ENCODE assay signal across 1 cellular context in the genomic region with DNA sequence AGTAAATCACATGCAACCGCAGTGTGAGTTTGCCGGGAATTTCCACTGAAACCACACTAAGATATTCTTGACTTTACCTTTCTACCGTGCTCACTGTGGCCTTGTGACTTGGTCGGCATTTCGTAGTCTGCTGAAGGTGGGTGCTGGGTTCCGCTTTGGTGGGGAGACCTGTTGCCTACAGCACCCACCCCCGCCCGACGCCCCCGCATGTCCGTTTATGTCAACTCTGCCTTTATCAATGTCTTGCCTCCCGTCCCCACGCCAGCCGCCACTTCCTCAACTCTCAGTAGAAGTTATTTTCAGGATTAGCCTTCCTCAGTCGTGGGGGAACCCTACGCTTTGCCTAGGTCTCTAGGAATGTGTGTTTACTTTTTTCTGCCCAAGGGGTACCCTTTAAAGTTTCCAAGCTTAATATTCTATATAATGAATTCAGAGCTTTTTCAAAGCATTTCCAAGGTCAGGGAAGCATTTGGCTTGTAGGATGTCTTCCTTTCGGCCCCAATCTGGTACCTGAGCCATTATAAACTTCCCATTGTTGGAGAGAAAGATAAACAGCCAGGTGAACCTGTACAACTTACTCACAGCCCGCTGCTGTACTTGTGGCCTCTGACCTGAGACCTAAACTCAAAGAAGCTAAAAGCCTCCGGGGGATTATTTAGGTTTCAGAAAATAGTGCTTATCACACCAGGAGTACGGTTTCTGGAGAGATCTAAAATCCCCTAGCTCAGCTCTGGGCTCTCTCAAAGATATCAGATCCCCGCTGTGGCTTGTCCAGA.
TF ChIP-seq lines count a peak whose summit lies in the region.

No MANE protein-coding gene starts in this region.

TF ChIP-seq in K562, 482 proteins besides CTCF, POLR2A, EP300 and RAD21 (continued from another document and continues in another):
- TF ChIP-seq, protein P1, sequence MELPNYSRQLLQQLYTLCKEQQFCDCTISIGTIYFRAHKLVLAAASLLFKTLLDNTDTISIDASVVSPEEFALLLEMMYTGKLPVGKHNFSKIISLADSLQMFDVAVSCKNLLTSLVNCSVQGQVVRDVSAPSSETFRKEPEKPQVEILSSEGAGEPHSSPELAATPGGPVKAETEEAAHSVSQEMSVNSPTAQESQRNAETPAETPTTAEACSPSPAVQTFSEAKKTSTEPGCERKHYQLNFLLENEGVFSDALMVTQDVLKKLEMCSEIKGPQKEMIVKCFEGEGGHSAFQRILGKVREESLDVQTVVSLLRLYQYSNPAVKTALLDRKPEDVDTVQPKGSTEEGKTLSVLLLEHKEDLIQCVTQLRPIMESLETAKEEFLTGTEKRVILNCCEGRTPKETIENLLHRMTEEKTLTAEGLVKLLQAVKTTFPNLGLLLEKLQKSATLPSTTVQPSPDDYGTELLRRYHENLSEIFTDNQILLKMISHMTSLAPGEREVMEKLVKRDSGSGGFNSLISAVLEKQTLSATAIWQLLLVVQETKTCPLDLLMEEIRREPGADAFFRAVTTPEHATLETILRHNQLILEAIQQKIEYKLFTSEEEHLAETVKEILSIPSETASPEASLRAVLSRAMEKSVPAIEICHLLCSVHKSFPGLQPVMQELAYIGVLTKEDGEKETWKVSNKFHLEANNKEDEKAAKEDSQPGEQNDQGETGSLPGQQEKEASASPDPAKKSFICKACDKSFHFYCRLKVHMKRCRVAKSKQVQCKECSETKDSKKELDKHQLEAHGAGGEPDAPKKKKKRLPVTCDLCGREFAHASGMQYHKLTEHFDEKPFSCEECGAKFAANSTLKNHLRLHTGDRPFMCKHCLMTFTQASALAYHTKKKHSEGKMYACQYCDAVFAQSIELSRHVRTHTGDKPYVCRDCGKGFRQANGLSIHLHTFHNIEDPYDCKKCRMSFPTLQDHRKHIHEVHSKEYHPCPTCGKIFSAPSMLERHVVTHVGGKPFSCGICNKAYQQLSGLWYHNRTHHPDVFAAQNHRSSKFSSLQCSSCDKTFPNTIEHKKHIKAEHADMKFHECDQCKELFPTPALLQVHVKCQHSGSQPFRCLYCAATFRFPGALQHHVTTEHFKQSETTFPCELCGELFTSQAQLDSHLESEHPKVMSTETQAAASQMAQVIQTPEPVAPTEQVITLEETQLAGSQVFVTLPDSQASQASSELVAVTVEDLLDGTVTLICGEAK (IDR thresholded peaks at IDR 0.05) = no peak
- TF ChIP-seq, protein P1 (CRISPR knock-in tag; IDR thresholded peaks at IDR 0.05) = no peak
- TF ChIP-seq HDAC2 (IDR thresholded peaks at IDR 0.05) (peak; percentile 65), ZNF431 (CRISPR knock-in tag; IDR thresholded peaks at IDR 0.05) (no peak), ZNF133 (CRISPR knock-in tag; IDR thresholded peaks at IDR 0.05) (no peak), KDM2B (CRISPR knock-in tag; IDR thresholded peaks at IDR 0.05) (no peak), HDAC1 (IDR thresholded peaks at IDR 0.05) (peak in 1 of 2 experiments; percentile 91; a peak in 2 of 4 replicates), NR2C2 (CRISPR knock-in tag; IDR thresholded peaks at IDR 0.05) (no peak), NR2C2 (tag; IDR thresholded peaks at IDR 0.05) (no peak; the same call in 1 of the 2 replicates), SRF (CRISPR knock-in tag; IDR thresholded peaks at IDR 0.05) (no peak), ZFX (CRISPR knock-in tag; IDR thresholded peaks at IDR 0.05) (no peak; the same call in 1 of the 2 replicates), HDAC3 (IDR thresholded peaks at IDR 0.05; ENCODE audit: borderline replicate concordance, partially characterized antibody) (peak; percentile 63), ETV6 (IDR thresholded peaks at IDR 0.05; ENCODE audit: borderline replicate concordance in 1 of 2, low read depth in 2 of 2, low read length in 1 of 2) (peak in 1 of 2 experiments; percentile 74; a peak in 1 of 4 replicates), ETV6 (CRISPR knock-in tag; IDR thresholded peaks at IDR 0.05; ENCODE audit: borderline replicate concordance) (no peak), ZNF174 (CRISPR knock-in tag; IDR thresholded peaks at IDR 0.05) (no peak), CBFB (CRISPR knock-in tag; IDR thresholded peaks at IDR 0.05) (no peak), BMI1 (IDR thresholded peaks at IDR 0.05; ENCODE audit: low read length) (no peak), ZNF274 (IDR thresholded peaks at IDR 0.05; ENCODE audit: borderline replicate concordance, low read depth, low read length) (no peak), SP2 (IDR thresholded peaks at IDR 0.05; ENCODE audit: extremely low read depth, low read depth, low read length, poor library complexity, severe bottlenecking) (no peak), IRF2 (CRISPR knock-in tag; IDR thresholded peaks at IDR 0.05) (no peak), NFE2L1 (tag; IDR thresholded peaks at IDR 0.05; ENCODE audit: borderline replicate concordance, low read depth) (no peak), SRSF7 (optimal IDR thresholded peaks at IDR 0.05; ENCODE audit: low read depth, low read length) (no peak)
- TF ChIP-seq, protein P2, sequence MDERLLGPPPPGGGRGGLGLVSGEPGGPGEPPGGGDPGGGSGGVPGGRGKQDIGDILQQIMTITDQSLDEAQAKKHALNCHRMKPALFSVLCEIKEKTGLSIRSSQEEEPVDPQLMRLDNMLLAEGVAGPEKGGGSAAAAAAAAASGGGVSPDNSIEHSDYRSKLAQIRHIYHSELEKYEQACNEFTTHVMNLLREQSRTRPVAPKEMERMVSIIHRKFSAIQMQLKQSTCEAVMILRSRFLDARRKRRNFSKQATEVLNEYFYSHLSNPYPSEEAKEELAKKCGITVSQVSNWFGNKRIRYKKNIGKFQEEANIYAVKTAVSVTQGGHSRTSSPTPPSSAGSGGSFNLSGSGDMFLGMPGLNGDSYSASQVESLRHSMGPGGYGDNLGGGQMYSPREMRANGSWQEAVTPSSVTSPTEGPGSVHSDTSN (CRISPR knock-in tag; IDR thresholded peaks at IDR 0.05; ENCODE audit: low read depth) = no peak
- TF ChIP-seq, protein P2 (tag; conservative IDR thresholded peaks at IDR 0.05; ENCODE audit: low read depth) = peak; percentile 62
- TF ChIP-seq, protein P3, sequence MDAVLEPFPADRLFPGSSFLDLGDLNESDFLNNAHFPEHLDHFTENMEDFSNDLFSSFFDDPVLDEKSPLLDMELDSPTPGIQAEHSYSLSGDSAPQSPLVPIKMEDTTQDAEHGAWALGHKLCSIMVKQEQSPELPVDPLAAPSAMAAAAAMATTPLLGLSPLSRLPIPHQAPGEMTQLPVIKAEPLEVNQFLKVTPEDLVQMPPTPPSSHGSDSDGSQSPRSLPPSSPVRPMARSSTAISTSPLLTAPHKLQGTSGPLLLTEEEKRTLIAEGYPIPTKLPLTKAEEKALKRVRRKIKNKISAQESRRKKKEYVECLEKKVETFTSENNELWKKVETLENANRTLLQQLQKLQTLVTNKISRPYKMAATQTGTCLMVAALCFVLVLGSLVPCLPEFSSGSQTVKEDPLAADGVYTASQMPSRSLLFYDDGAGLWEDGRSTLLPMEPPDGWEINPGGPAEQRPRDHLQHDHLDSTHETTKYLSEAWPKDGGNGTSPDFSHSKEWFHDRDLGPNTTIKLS (IDR thresholded peaks at IDR 0.05; ENCODE audit: borderline replicate concordance, low read depth) = 0 out of 2 replicates have a peak, but pooled peaks have one; percentile 19
- TF ChIP-seq, protein P4, sequence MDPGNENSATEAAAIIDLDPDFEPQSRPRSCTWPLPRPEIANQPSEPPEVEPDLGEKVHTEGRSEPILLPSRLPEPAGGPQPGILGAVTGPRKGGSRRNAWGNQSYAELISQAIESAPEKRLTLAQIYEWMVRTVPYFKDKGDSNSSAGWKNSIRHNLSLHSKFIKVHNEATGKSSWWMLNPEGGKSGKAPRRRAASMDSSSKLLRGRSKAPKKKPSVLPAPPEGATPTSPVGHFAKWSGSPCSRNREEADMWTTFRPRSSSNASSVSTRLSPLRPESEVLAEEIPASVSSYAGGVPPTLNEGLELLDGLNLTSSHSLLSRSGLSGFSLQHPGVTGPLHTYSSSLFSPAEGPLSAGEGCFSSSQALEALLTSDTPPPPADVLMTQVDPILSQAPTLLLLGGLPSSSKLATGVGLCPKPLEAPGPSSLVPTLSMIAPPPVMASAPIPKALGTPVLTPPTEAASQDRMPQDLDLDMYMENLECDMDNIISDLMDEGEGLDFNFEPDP (CRISPR knock-in tag; IDR thresholded peaks at IDR 0.05) = no peak
- TF ChIP-seq, protein P5, sequence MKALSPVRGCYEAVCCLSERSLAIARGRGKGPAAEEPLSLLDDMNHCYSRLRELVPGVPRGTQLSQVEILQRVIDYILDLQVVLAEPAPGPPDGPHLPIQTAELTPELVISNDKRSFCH (CRISPR knock-in tag; IDR thresholded peaks at IDR 0.05) = no peak
- TF ChIP-seq, protein P5 (tag; IDR thresholded peaks at IDR 0.05) = no peak
- TF ChIP-seq, protein P6, sequence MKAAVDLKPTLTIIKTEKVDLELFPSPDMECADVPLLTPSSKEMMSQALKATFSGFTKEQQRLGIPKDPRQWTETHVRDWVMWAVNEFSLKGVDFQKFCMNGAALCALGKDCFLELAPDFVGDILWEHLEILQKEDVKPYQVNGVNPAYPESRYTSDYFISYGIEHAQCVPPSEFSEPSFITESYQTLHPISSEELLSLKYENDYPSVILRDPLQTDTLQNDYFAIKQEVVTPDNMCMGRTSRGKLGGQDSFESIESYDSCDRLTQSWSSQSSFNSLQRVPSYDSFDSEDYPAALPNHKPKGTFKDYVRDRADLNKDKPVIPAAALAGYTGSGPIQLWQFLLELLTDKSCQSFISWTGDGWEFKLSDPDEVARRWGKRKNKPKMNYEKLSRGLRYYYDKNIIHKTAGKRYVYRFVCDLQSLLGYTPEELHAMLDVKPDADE (conservative IDR thresholded peaks at IDR 0.05; ENCODE audit: control insufficient read depth, low read depth, low read length) = no peak
- TF ChIP-seq, protein P7, sequence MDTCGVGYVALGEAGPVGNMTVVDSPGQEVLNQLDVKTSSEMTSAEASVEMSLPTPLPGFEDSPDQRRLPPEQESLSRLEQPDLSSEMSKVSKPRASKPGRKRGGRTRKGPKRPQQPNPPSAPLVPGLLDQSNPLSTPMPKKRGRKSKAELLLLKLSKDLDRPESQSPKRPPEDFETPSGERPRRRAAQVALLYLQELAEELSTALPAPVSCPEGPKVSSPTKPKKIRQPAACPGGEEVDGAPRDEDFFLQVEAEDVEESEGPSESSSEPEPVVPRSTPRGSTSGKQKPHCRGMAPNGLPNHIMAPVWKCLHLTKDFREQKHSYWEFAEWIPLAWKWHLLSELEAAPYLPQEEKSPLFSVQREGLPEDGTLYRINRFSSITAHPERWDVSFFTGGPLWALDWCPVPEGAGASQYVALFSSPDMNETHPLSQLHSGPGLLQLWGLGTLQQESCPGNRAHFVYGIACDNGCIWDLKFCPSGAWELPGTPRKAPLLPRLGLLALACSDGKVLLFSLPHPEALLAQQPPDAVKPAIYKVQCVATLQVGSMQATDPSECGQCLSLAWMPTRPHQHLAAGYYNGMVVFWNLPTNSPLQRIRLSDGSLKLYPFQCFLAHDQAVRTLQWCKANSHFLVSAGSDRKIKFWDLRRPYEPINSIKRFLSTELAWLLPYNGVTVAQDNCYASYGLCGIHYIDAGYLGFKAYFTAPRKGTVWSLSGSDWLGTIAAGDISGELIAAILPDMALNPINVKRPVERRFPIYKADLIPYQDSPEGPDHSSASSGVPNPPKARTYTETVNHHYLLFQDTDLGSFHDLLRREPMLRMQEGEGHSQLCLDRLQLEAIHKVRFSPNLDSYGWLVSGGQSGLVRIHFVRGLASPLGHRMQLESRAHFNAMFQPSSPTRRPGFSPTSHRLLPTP (IDR thresholded peaks at IDR 0.05; ENCODE audit: borderline replicate concordance, extremely low read depth, insufficient read length) = no peak
- TF ChIP-seq, protein P8, sequence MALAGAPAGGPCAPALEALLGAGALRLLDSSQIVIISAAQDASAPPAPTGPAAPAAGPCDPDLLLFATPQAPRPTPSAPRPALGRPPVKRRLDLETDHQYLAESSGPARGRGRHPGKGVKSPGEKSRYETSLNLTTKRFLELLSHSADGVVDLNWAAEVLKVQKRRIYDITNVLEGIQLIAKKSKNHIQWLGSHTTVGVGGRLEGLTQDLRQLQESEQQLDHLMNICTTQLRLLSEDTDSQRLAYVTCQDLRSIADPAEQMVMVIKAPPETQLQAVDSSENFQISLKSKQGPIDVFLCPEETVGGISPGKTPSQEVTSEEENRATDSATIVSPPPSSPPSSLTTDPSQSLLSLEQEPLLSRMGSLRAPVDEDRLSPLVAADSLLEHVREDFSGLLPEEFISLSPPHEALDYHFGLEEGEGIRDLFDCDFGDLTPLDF (CRISPR knock-in tag; IDR thresholded peaks at IDR 0.05) = no peak
- TF ChIP-seq, protein P9, sequence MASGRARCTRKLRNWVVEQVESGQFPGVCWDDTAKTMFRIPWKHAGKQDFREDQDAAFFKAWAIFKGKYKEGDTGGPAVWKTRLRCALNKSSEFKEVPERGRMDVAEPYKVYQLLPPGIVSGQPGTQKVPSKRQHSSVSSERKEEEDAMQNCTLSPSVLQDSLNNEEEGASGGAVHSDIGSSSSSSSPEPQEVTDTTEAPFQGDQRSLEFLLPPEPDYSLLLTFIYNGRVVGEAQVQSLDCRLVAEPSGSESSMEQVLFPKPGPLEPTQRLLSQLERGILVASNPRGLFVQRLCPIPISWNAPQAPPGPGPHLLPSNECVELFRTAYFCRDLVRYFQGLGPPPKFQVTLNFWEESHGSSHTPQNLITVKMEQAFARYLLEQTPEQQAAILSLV (tag; IDR thresholded peaks at IDR 0.05) = no peak
